ENCODE assay signal across 24 cellular contexts in the genomic region with DNA sequence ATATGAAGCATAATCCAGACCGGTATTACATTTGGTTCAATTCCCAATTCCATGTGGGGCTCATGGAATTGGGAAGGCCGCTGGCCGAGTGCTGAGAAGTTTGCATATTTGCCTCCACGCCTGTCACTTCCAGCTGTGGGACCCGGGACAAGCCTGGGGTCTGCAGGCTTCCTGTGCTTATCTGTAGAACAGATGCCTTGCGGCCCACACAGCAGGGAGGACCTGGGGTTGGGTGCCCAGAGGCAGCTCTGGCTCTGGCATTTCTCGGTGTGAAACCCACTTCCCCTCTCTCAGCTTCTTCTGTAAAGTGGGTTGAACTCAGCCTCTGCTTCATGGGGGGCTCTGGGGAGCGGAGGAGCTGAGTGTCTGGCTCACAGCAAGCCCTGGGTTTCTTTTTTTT.
A peak's percentile ranks its signal among the peaks of the same experiment; 100 is the strongest.
DNase-seq lines count a peak whose midpoint lies in the region; ATAC-seq and TF ChIP-seq lines count a peak whose summit lies in the region.
"Had no signal": no experiment of that assay in that cellular context is flagged by ENCODE, and none has a peak within 500 bp of the region (broad histone marks: within the 10 kb centered on the region; RNA-seq: fewer than 3 reads in every experiment).

No MANE protein-coding gene starts in this region.

- intact Hi-C loops in body of pancreas (cut with DNase I), result no loop called here
- intact Hi-C loops in CD8-positive, alpha-beta T cell (cut with DNase I, micrococcal nuclease), result no loop called here

- H3K9me2 ChIP-seq in SK-N-SH, result no peaks in the 10 kb centered on the region

- TF ChIP-seq POLR2A in body of pancreas (IDR thresholded peaks at IDR 0.05), result no peak

- TF ChIP-seq CTCF in SK-N-SH (IDR thresholded peaks at IDR 0.05) (no peak), body of pancreas (IDR thresholded peaks at IDR 0.05) (no peak), type B pancreatic cell (conservative IDR thresholded peaks at IDR 0.05) (no peak), GM10266 (IDR thresholded peaks at IDR 0.05; ENCODE audit: control insufficient read depth, insufficient read depth, low read depth, missing control alignments) (no peak)
- TF ChIP-seq CTCF in CD8-positive, alpha-beta T cell (IDR thresholded peaks at IDR 0.05), result no peak

- H3K4me1 Mint-ChIP-seq in type B pancreatic cell (ENCODE audit: unreplicated experiment), result peaks cover 28% of the 10 kb centered on the region
- H3K4me1 Mint-ChIP-seq in CD8-positive, alpha-beta T cell (ENCODE audit: low read depth), result peaks cover 9% of the 10 kb centered on the region

- no peaks in the 10 kb centered on the region for H3K9me3 ChIP-seq in SK-N-SH
- H3K9me3 ChIP-seq in body of pancreas, result no peaks in the 10 kb centered on the region
- H3K9me3 ChIP-seq in CD8-positive, alpha-beta T cell (ENCODE audit: low read length), result no peaks in the 10 kb centered on the region
- H3K9me3 ChIP-seq: neutrophil had no signal

- H3K9ac ChIP-seq in SK-N-SH, result no peak overlapping the region

- H3F3A ChIP-seq in SK-N-SH (replicated peaks; ENCODE audit: insufficient read depth), result peaks cover 12% of the 10 kb centered on the region

- peaks cover 40% of the 10 kb centered on the region for H3K36me3 Mint-ChIP-seq in type B pancreatic cell
- no peaks in the 10 kb centered on the region for H3K36me3 Mint-ChIP-seq in CD8-positive, alpha-beta T cell
- H3K36me3 Mint-ChIP-seq: activated naive CD4-positive, alpha-beta T cell treated with anti-CD3 and anti-CD28 coated beads, Interleukin-2, amount 50 U/mL, for 24 hours; CD4-positive, alpha-beta memory T cell had no signal

- CTCF ChIA-PET in SK-N-SH (lab: Yijun Ruan, JAX), result interaction anchor here (0.5 to 1.7 kb wide), 5 partner anchors 49 to 475 kb away, joined by 3 to 5 read pairs (median 3); no protein-coding TSS in a partner anchor
- CTCF ChIA-PET in CD8-positive, alpha-beta T cell (lab: Charles Lee), result no interaction called here

- ATAC-seq in SK-N-SH treated with all-trans-retinoic acid at 6 μM for 48 hours (no peak), body of pancreas (no peak), HG03159 (IDR thresholded peaks at IDR 0.05; ENCODE audit: unreplicated experiment) (no peak)
- no peak for ATAC-seq in CD8-positive, alpha-beta T cell

- H3K27me3 ChIP-seq in SK-N-SH (ENCODE audit: insufficient read depth) (no peaks in the 10 kb centered on the region), body of pancreas (no peaks in the 10 kb centered on the region)
- no peaks in the 10 kb centered on the region for H3K27me3 ChIP-seq in CD8-positive, alpha-beta T cell (ENCODE audit: insufficient read depth, low read length)
- H3K27me3 ChIP-seq: neutrophil had no signal

- peak in 1 of 2 experiments; percentile 58; a peak in 1 of 4 replicates for TF ChIP-seq EP300 in SK-N-SH (IDR thresholded peaks at IDR 0.05; ENCODE audit: borderline replicate concordance in 1 of 2, low read depth in 1 of 2, low read length in 1 of 2)

- peak; percentile 77 for DNase-seq in SK-N-SH
- peak; percentile 55 to 81 (median 74) for DNase-seq in body of pancreas
- peak; percentile 81 for DNase-seq in mesenteric fat pad (ENCODE audit: low spot score)
- no peak for DNase-seq in type B pancreatic cell (ENCODE audit: extremely low spot score, unreplicated experiment)
- no peak for DNase-seq in GM10266 (ENCODE audit: extremely low spot score)
- no peak for DNase-seq in CD8-positive, alpha-beta T cell
- DNase-seq: activated CD4-positive, alpha-beta T cell treated with anti-CD3 and anti-CD28 coated beads, Interleukin-2, amount 10 ng/mL, durations not matched to agents 24 days and 14 days; activated T-cell treated with anti-CD3 and anti-CD28 coated beads, Interleukin-2, amount 50 U/mL, for 48 hours; anterior cingulate cortex; CD4-positive, alpha-beta memory T cell; central memory CD4-positive, alpha-beta T cell; glutamatergic neuron; KBM-7; kidney glomerular epithelial cell; NCI-H1436 treated with DMSO at 0.1 percent for 48 hours; NCI-H2107; NCI-H510A; NK-92 treated with Interleukin-12 subunit alpha and Interleukin-12 subunit beta, amount 100 ng/mL, for 24 hours; stimulated activated CD4-positive, alpha-beta T cell treated with anti-CD3 and anti-CD28 coated beads, Interleukin-4, amount 100 ng/mL, for 4 hours; stimulated activated naive CD4-positive, alpha-beta T cell treated with Interleukin-2 at 50 U/mL for 16 hours had no signal

- TF ChIP-seq RAD21 in SK-N-SH (IDR thresholded peaks at IDR 0.05; ENCODE audit: low read length), result no peak

- 0 out of 2 replicates have a peak overlapping the region, but pooled peaks have one; percentile 60 for H3K4me2 ChIP-seq in SK-N-SH

- peak overlapping the region; percentile 56 to 87 for H3K27ac ChIP-seq in SK-N-SH (ENCODE audit: low read depth in 2 of 2, low read length in 1 of 2)
- H3K27ac ChIP-seq in body of pancreas, result peak overlapping the region; percentile 96 to 99 (median 96)
- no peak overlapping the region for H3K27ac ChIP-seq in CD8-positive, alpha-beta T cell (ENCODE audit: low read depth, low read length)
- H3K27ac ChIP-seq: neutrophil had no signal

- H4K20me1 ChIP-seq in SK-N-SH (ENCODE audit: insufficient read depth), result peaks cover 11% of the 10 kb centered on the region; the same call in 1 of the 2 replicates

- no peak overlapping the region for H2AFZ ChIP-seq in SK-N-SH (ENCODE audit: low read depth)

- H3K36me3 ChIP-seq in SK-N-SH (replicated peaks in 1 of 2; ENCODE audit: control insufficient read depth in 1 of 2, insufficient read depth in 2 of 2, low read length in 1 of 2), result peaks cover 33 to 42% of the 10 kb centered on the region in 2 experiments
- peaks cover 0 to 5% of the 10 kb centered on the region in 2 donors for H3K36me3 ChIP-seq in body of pancreas (replicated peaks in 1 of 2; ENCODE audit: insufficient read depth in 1 of 2, low read depth in 2 of 2)
- H3K36me3 ChIP-seq in CD8-positive, alpha-beta T cell (ENCODE audit: insufficient read depth, low read length), result no peaks in the 10 kb centered on the region
- H3K36me3 ChIP-seq: neutrophil had no signal

- peak overlapping the region; percentile 0 for H3K27ac Mint-ChIP-seq in type B pancreatic cell
- no peak overlapping the region for H3K27ac Mint-ChIP-seq in CD8-positive, alpha-beta T cell
- H3K27ac Mint-ChIP-seq: activated CD4-positive, alpha-beta T cell treated with anti-CD3 and anti-CD28 coated beads, Interleukin-2, amount 10 ng/mL, durations not matched to agents 24 days and 14 days; activated naive CD4-positive, alpha-beta T cell treated with anti-CD3 and anti-CD28 coated beads, Interleukin-2, amount 50 U/mL, for 24 hours had no signal

- H3K4me3 Mint-ChIP-seq in type B pancreatic cell, result no peak overlapping the region
- H3K4me3 Mint-ChIP-seq in CD8-positive, alpha-beta T cell, result no peak overlapping the region
- H3K4me3 Mint-ChIP-seq: activated CD4-positive, alpha-beta T cell treated with anti-CD3 and anti-CD28 coated beads, Interleukin-2, amount 10 ng/mL, durations not matched to agents 24 days and 14 days; activated naive CD4-positive, alpha-beta T cell treated with anti-CD3 and anti-CD28 coated beads, Interleukin-2, amount 50 U/mL, for 24 hours; CD4-positive, alpha-beta memory T cell had no signal

- H3K79me2 ChIP-seq in SK-N-SH (ENCODE audit: insufficient read depth), result peaks cover 75% of the 10 kb centered on the region

- peaks cover 21 to 34% of the 10 kb centered on the region in 2 experiments for H3K4me1 ChIP-seq in SK-N-SH (ENCODE audit: control insufficient read depth in 1 of 2, insufficient read depth in 2 of 2, low read depth in 1 of 2, low read length in 1 of 2)
- peaks cover 90% of the 10 kb centered on the region for H3K4me1 ChIP-seq in body of pancreas
- no peaks in the 10 kb centered on the region for H3K4me1 ChIP-seq in CD8-positive, alpha-beta T cell (ENCODE audit: insufficient read depth, low read length)

- no peaks in the 10 kb centered on the region for H3K9me3 Mint-ChIP-seq in type B pancreatic cell
- no peaks in the 10 kb centered on the region for H3K9me3 Mint-ChIP-seq in CD8-positive, alpha-beta T cell
- H3K9me3 Mint-ChIP-seq: activated CD4-positive, alpha-beta T cell treated with anti-CD3 and anti-CD28 coated beads, Interleukin-2, amount 10 ng/mL, durations not matched to agents 24 days and 14 days; activated naive CD4-positive, alpha-beta T cell treated with anti-CD3 and anti-CD28 coated beads, Interleukin-2, amount 50 U/mL, for 24 hours had no signal

- 89% methylated on average over 5 of the region's 8 CpGs for WGBS in SK-N-SH (ENCODE audit: low lambda C conversion rate)
- WGBS in body of pancreas, 2 donors, result 26 to 27% methylated on average over 8 of the region's 8 CpGs

- POLR2A ChIA-PET in SK-N-SH (lab: Yijun Ruan, JAX), result interaction anchor here (0.6 to 1.2 kb wide), 5 partner anchors 9 to 76 kb away, joined by 3 to 5 read pairs (median 3); no protein-coding TSS in a partner anchor
- POLR2A ChIA-PET in CD8-positive, alpha-beta T cell (lab: Charles Lee), result no interaction called here

- H3K4me3 ChIP-seq in SK-N-SH (ENCODE audit: low read depth in 2 of 2, low read length in 1 of 2) (no peak overlapping the region), body of pancreas (no peak overlapping the region)
- H3K4me3 ChIP-seq in CD8-positive, alpha-beta T cell (ENCODE audit: low read depth, low read length), result no peak overlapping the region

- no peaks in the 10 kb centered on the region for H3K27me3 Mint-ChIP-seq in type B pancreatic cell
- peaks cover 9% of the 10 kb centered on the region for H3K27me3 Mint-ChIP-seq in CD8-positive, alpha-beta T cell (ENCODE audit: low read depth)

TF ChIP-seq in SK-N-SH, 30 proteins besides CTCF, POLR2A, EP300 and RAD21 (continues in another document):
- TF ChIP-seq RCOR1 (IDR thresholded peaks at IDR 0.05; ENCODE audit: low read length) (peak; percentile 61; the same call in 1 of the 2 replicates), MXI1 (IDR thresholded peaks at IDR 0.05; ENCODE audit: low read depth, low read length) (no peak; the same call in 1 of the 2 replicates), TCF12 (IDR thresholded peaks at IDR 0.05) (no peak)

TF ChIP-seq in SK-N-SH treated with all-trans-retinoic acid at 6 μM for 48 hours, 23 proteins besides CTCF, POLR2A, EP300 and RAD21 (continues in another document):
- TF ChIP-seq, protein P1, sequence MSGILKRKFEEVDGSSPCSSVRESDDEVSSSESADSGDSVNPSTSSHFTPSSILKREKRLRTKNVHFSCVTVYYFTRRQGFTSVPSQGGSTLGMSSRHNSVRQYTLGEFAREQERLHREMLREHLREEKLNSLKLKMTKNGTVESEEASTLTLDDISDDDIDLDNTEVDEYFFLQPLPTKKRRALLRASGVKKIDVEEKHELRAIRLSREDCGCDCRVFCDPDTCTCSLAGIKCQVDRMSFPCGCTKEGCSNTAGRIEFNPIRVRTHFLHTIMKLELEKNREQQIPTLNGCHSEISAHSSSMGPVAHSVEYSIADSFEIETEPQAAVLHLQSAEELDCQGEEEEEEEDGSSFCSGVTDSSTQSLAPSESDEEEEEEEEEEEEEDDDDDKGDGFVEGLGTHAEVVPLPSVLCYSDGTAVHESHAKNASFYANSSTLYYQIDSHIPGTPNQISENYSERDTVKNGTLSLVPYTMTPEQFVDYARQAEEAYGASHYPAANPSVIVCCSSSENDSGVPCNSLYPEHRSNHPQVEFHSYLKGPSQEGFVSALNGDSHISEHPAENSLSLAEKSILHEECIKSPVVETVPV (CRISPR knock-in tag; IDR thresholded peaks at IDR 0.05), result no peak
- no peak for TF ChIP-seq ARNTL (CRISPR knock-in tag; IDR thresholded peaks at IDR 0.05; ENCODE audit: borderline replicate concordance, low read depth)

Comparison
In these comparisons a context has a peak if more than half of its experiments do, and no peak if none do; other contexts are left out.
1. DNase-seq: peak in SK-N-SH (single experiment), body of pancreas (4 of 4) and mesenteric fat pad (single experiment); none in type B pancreatic cell (single experiment), GM10266 (single experiment) and CD8-positive, alpha-beta T cell (0 of 7).